ENCODE assay signal across 1 cellular context in the genomic region with DNA sequence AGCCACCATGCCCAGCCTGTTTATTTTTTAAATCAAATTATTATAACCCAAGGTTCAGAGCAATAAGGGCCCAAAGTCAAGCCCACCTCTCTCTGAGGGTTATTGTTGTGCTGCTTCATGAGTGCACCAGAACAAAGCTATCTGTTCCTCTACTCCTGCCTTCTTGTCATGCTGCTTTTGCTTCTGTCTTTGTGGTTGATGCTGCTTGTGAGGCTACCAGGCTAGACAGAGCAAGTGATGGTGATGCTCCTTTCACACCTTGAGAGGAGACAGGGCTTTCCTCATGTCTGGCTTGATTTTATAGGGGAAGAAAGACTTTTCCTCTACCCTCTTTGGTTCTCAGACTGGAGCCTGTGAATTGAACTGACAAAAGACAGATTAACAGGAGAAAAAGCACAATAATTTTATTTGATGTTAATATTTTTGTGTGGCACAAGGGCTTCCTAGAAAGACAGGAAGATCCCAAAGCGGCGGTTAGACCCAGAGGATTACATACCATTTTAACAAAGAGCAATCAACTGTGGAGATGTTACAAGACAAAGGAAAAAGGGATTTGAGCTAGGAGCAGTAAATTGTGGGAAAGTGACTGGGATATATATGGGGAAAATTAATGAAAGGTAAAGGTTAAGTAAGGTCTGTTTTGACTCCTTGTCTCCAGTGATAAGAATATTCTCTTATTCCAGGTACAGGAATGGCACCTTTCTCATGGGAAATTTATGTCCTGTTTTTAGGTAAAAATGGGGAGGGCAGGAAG.
TF ChIP-seq lines count a peak whose summit lies in the region.

No MANE protein-coding gene starts in this region.

TF ChIP-seq in H1, 55 proteins besides CTCF, POLR2A, EP300 and RAD21 (continued from another document):
- TF ChIP-seq SP1 (IDR thresholded peaks at IDR 0.05; ENCODE audit: low read depth, low read length) (no peak), TCF12 (IDR thresholded peaks at IDR 0.05; ENCODE audit: low read depth, low read length) (no peak), PHF8 (conservative IDR thresholded peaks at IDR 0.05; ENCODE audit: low read depth, low read length) (no peak), EZH2 (IDR thresholded peaks at IDR 0.05; ENCODE audit: low read depth, low read length, severe bottlenecking) (no peak)
- TF ChIP-seq, protein P1, sequence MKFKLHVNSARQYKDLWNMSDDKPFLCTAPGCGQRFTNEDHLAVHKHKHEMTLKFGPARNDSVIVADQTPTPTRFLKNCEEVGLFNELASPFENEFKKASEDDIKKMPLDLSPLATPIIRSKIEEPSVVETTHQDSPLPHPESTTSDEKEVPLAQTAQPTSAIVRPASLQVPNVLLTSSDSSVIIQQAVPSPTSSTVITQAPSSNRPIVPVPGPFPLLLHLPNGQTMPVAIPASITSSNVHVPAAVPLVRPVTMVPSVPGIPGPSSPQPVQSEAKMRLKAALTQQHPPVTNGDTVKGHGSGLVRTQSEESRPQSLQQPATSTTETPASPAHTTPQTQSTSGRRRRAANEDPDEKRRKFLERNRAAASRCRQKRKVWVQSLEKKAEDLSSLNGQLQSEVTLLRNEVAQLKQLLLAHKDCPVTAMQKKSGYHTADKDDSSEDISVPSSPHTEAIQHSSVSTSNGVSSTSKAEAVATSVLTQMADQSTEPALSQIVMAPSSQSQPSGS (IDR thresholded peaks at IDR 0.05; ENCODE audit: low read length), result no peak
